26 cellular contexts compared by ENCODE assay signal in the genomic region with DNA sequence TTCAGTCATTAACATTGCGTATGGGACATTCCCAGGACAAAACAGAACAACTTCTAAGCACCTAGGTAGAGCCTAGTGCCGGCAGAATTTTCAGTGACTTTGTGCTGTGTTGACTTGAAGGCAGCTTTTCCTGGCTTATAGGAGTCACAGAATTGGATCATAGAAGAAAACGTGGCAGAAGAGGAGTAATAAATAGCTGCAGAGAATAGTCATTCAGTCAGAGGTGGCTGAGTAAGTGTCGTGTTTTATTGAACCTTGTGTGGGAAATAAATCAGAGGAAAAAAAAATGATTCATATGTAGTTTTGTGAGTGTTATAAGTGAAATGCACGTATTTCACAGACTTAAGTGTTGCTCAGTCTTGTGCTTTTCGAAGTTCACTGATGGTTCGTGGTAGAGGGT. TPM values are rescaled to one million over a fixed set of nuclear protein-coding genes. Genes with fewer than 3 reads are reported as not detected.
DNase-seq lines count a peak whose midpoint lies in the region; ATAC-seq and TF ChIP-seq lines count a peak whose summit lies in the region.
"Had no signal": no experiment of that assay in that cellular context is flagged by ENCODE, and none has a peak within 500 bp of the region (broad histone marks: within the 10 kb centered on the region; RNA-seq: fewer than 3 reads in every experiment).

No MANE protein-coding gene starts in this region.

- peaks cover 8% of the 10 kb centered on the region for H4K20me1 ChIP-seq in MM.1S (ENCODE audit: insufficient read depth, low read length)

- intact Hi-C loops in body of pancreas (cut with DNase I), result no loop called here

- peaks cover 34% of the 10 kb centered on the region for H3F3A ChIP-seq in MM.1S (ENCODE audit: insufficient read depth, low read length)

- H3K79me2 ChIP-seq in MM.1S (ENCODE audit: low read length), result peaks cover 76% of the 10 kb centered on the region

- H3K36me3 Mint-ChIP-seq in mesothelial cell of epicardium, result no peaks in the 10 kb centered on the region
- H3K36me3 Mint-ChIP-seq in type B pancreatic cell, result peaks cover 22% of the 10 kb centered on the region
- no peaks in the 10 kb centered on the region for H3K36me3 Mint-ChIP-seq in activated naive CD4-positive, alpha-beta T cell treated with anti-CD3 and anti-CD28 coated beads, Interleukin-2, amount 10 ng/mL, durations not matched to agents 7 days and 5 days
- H3K36me3 Mint-ChIP-seq: CD4-positive, alpha-beta memory T cell had no signal

- no peaks in the 10 kb centered on the region for H3K9me2 ChIP-seq in MM.1S (replicated peaks; ENCODE audit: insufficient read depth, low read length)

- TF ChIP-seq CTCF in MM.1S (IDR thresholded peaks at IDR 0.05; ENCODE audit: low read length) (no peak), body of pancreas (IDR thresholded peaks at IDR 0.05) (no peak), mesothelial cell of epicardium (IDR thresholded peaks at IDR 0.05; ENCODE audit: unreplicated experiment) (no peak), type B pancreatic cell (conservative IDR thresholded peaks at IDR 0.05) (no peak)

- no peak overlapping the region for H2AFZ ChIP-seq in MM.1S (ENCODE audit: low read length)

- no peak for DNase-seq in MM.1S
- DNase-seq in body of pancreas, result no peak
- DNase-seq in mesothelial cell of epicardium (ENCODE audit: low spot score in 2 of 2, unreplicated experiment in 2 of 2), result no peak
- no peak for DNase-seq in type B pancreatic cell (ENCODE audit: extremely low spot score, unreplicated experiment)
- no peak for DNase-seq in activated naive CD4-positive, alpha-beta T cell treated with anti-CD3 and anti-CD28 coated beads, Interleukin-2, amount 10 ng/mL, durations not matched to agents 7 days and 5 days
- no peak for DNase-seq in SJCRH30
- DNase-seq: activated CD4-positive, CD25-positive, alpha-beta regulatory T cell treated with anti-CD3 and anti-CD28 coated beads, Interleukin-2, amount 50 U/mL, for 72 hours; activated naive CD4-positive, alpha-beta T cell; activated T-cell treated with anti-CD3 and anti-CD28 coated beads, Interleukin-2, amount 50 U/mL, for 1 hour; amygdala; CD4-positive, alpha-beta memory T cell; cortex of kidney; glutamatergic neuron; NCI-H146; NCI-H510A; nucleus accumbens; T-helper 1 cell had no signal

- ATAC-seq in body of pancreas (no peak), HG02840 (IDR thresholded peaks at IDR 0.05; ENCODE audit: low FRiP score, unreplicated experiment) (no peak)
- ATAC-seq: K562; stimulated activated effector memory CD8-positive, alpha-beta T cell treated with anti-CD3 and anti-CD28 coated beads, Interleukin-12 subunit alpha, Interleukin-12 subunit beta, amount 100 ng/mL, for 72 hours had no signal

- 0 out of 2 replicates have a peak, but pooled peaks cover 13% of the 10 kb centered on the region for H3K36me3 ChIP-seq in MM.1S (replicated peaks; ENCODE audit: insufficient read depth, low read length)
- H3K36me3 ChIP-seq in body of pancreas (replicated peaks in 1 of 2; ENCODE audit: insufficient read depth in 1 of 2, low read depth in 2 of 2), result no peaks in the 10 kb centered on the region
- no peaks in the 10 kb centered on the region for H3K36me3 ChIP-seq in SJCRH30
- H3K36me3 ChIP-seq: cardiac muscle cell, SJSA1 had no signal

- H3K9ac ChIP-seq in MM.1S (ENCODE audit: low read length), result peak overlapping the region; percentile 99

- H3K27me3 ChIP-seq in MM.1S (replicated peaks; ENCODE audit: insufficient read depth, low read length), result no peaks in the 10 kb centered on the region
- H3K27me3 ChIP-seq in body of pancreas, result peaks cover 0 to 13% of the 10 kb centered on the region in 2 donors
- no peaks in the 10 kb centered on the region for H3K27me3 ChIP-seq in SJCRH30

- H3K4me3 Mint-ChIP-seq in mesothelial cell of epicardium, result peak overlapping the region; percentile 93
- peak overlapping the region; percentile 89 for H3K4me3 Mint-ChIP-seq in type B pancreatic cell
- H3K4me3 Mint-ChIP-seq in activated naive CD4-positive, alpha-beta T cell treated with anti-CD3 and anti-CD28 coated beads, Interleukin-2, amount 10 ng/mL, durations not matched to agents 7 days and 5 days, result no peak overlapping the region
- H3K4me3 Mint-ChIP-seq: CD4-positive, alpha-beta memory T cell; stimulated activated effector memory CD8-positive, alpha-beta T cell treated with anti-CD3 and anti-CD28 coated beads, Interleukin-12 subunit alpha, Interleukin-12 subunit beta, amount 100 ng/mL, for 72 hours had no signal

- H3K4me3 ChIP-seq in MM.1S (ENCODE audit: low read length), result peak overlapping the region; percentile 95
- H3K4me3 ChIP-seq in body of pancreas, result no peak overlapping the region
- H3K4me3 ChIP-seq in SJCRH30, result no peak overlapping the region
- H3K4me3 ChIP-seq: cardiac muscle cell, K562, SJSA1 had no signal

- peak overlapping the region; percentile 57 for H3K27ac Mint-ChIP-seq in mesothelial cell of epicardium
- H3K27ac Mint-ChIP-seq in type B pancreatic cell, result peak overlapping the region; percentile 52
- no peak overlapping the region for H3K27ac Mint-ChIP-seq in activated naive CD4-positive, alpha-beta T cell treated with anti-CD3 and anti-CD28 coated beads, Interleukin-2, amount 10 ng/mL, durations not matched to agents 7 days and 5 days
- H3K27ac Mint-ChIP-seq: CD4-positive, alpha-beta memory T cell; stimulated activated effector memory CD8-positive, alpha-beta T cell treated with anti-CD3 and anti-CD28 coated beads, Interleukin-12 subunit alpha, Interleukin-12 subunit beta, amount 100 ng/mL, for 72 hours had no signal

- H3K4me1 ChIP-seq in MM.1S (ENCODE audit: low read length), result peaks cover 14% of the 10 kb centered on the region
- peaks cover 37% of the 10 kb centered on the region for H3K4me1 ChIP-seq in body of pancreas
- H3K4me1 ChIP-seq in SJCRH30, result no peaks in the 10 kb centered on the region
- H3K4me1 ChIP-seq: SJSA1 had no signal

- H3K27ac ChIP-seq in MM.1S (ENCODE audit: low read length) (peak overlapping the region; percentile 98), body of pancreas (peak overlapping the region in 3 of 4 donors; percentile 81 to 87 (median 83)), SJCRH30 (no peak overlapping the region)
- H3K27ac ChIP-seq: cardiac muscle cell, SJSA1 had no signal

- H3K27me3 Mint-ChIP-seq in mesothelial cell of epicardium (ENCODE audit: low read depth) (peaks cover 41% of the 10 kb centered on the region), type B pancreatic cell (peaks cover 71% of the 10 kb centered on the region)
- H3K27me3 Mint-ChIP-seq in activated naive CD4-positive, alpha-beta T cell treated with anti-CD3 and anti-CD28 coated beads, Interleukin-2, amount 10 ng/mL, durations not matched to agents 7 days and 5 days, result peaks cover 62% of the 10 kb centered on the region

- no peak for TF ChIP-seq POLR2A in body of pancreas (IDR thresholded peaks at IDR 0.05)

- H3K4me1 Mint-ChIP-seq in mesothelial cell of epicardium (peaks cover 64% of the 10 kb centered on the region), type B pancreatic cell (ENCODE audit: unreplicated experiment) (peaks cover 5% of the 10 kb centered on the region)
- H3K4me1 Mint-ChIP-seq in activated naive CD4-positive, alpha-beta T cell treated with anti-CD3 and anti-CD28 coated beads, Interleukin-2, amount 10 ng/mL, durations not matched to agents 7 days and 5 days, result peaks cover 24% of the 10 kb centered on the region

- CTCF ChIA-PET in activated naive CD4-positive, alpha-beta T cell treated with anti-CD3 and anti-CD28 coated beads, Interleukin-2, amount 10 ng/mL, durations not matched to agents 7 days and 5 days (lab: Charles Lee), result no interaction called here

- peak overlapping the region; percentile 68 for H3K4me2 ChIP-seq in MM.1S (ENCODE audit: low read depth, low read length)

- H3K9me3 ChIP-seq in MM.1S (replicated peaks; ENCODE audit: insufficient read depth, low read length) (no peaks in the 10 kb centered on the region), body of pancreas (no peaks in the 10 kb centered on the region), SJCRH30 (replicated peaks) (no peaks in the 10 kb centered on the region)
- H3K9me3 ChIP-seq: SJSA1 had no signal

- 52 to 57% methylated on average over 7 of the region's 7 CpGs for WGBS in body of pancreas, 2 donors

- no peaks in the 10 kb centered on the region for H3K9me3 Mint-ChIP-seq in mesothelial cell of epicardium
- H3K9me3 Mint-ChIP-seq in type B pancreatic cell, result no peaks in the 10 kb centered on the region
- no peaks in the 10 kb centered on the region for H3K9me3 Mint-ChIP-seq in activated naive CD4-positive, alpha-beta T cell treated with anti-CD3 and anti-CD28 coated beads, Interleukin-2, amount 10 ng/mL, durations not matched to agents 7 days and 5 days
- H3K9me3 Mint-ChIP-seq: stimulated activated effector memory CD8-positive, alpha-beta T cell treated with anti-CD3 and anti-CD28 coated beads, Interleukin-12 subunit alpha, Interleukin-12 subunit beta, amount 100 ng/mL, for 72 hours had no signal

RNA-seq across cellular contexts. Expression of a gene that starts 2.1 kb away (rescaled TPM):
- total RNA-seq in body of pancreas (1 to 10 TPM; 1.8 to 6.6 TPM), mesothelial cell of epicardium (59.8 to 73.5 TPM (median 69.9 TPM) in 3 replicates), type B pancreatic cell (ENCODE audit: low replicate concordance) (62.1 and 186 TPM in 2 replicates)
- total RNA-seq in SJCRH30 (2014; rRNA removed; shearing (Covaris generic)), result 0.06 and 0.18 TPM in 2 replicates
- total RNA-seq: CD4-positive, alpha-beta memory T cell; HT1080; K562; kidney epithelial cell; lung microvascular endothelial cell; SJSA1; skeletal muscle tissue had no signal
